ENCODE assay signal across 8 cellular contexts in the genomic region with DNA sequence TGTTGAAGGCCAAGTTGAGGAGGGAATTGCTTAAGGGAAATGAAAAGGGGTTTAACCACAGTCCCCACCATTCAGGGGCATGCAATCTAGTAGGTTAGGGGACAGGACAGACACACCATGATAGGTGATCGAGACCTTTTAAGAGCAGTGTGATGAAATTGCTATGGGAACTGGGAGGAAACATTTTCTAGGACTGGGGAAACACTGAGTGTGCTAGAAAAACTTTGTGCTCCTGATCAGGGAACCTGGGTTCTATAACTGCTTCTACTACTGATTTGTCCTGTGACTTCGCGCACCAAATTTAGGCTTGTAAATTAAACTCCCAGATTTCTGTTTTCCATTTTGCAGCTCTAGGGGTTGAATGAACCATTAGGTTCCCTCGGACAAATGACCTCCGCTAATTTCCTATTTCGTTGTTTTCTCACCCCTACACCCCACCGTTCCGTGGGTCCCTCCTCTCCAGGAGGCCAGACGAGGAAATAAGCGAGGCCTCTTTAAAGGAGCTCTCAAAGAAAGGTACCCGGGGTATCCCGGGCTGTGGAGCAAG. TPM values are rescaled to one million over a fixed set of nuclear protein-coding genes. Genes with fewer than 3 reads are reported as not detected.
A peak's percentile ranks its signal among the peaks of the same experiment; 100 is the strongest.
DNase-seq lines count a peak whose midpoint lies in the region; ATAC-seq and TF ChIP-seq lines count a peak whose summit lies in the region.

No MANE protein-coding gene starts in this region.

- H3K27me3 ChIP-seq in CD4-positive, alpha-beta memory T cell (ENCODE audit: insufficient read depth, low read length): no peaks in the 10 kb centered on the region
- no peaks in the 10 kb centered on the region for H3K27me3 ChIP-seq in HCT116 (ENCODE audit: insufficient read depth, low read length)
- H3K27me3 ChIP-seq in gastroesophageal sphincter: no peaks in the 10 kb centered on the region
- H3K27me3 ChIP-seq in skeletal muscle satellite cell (ENCODE audit: control insufficient read depth, insufficient read depth, low read length): no peaks in the 10 kb centered on the region

- peaks cover 19 to 40% (median 30%) of the 10 kb centered on the region in 4 donors for H3K4me1 Mint-ChIP-seq in CD4-positive, alpha-beta memory T cell
- H3K4me1 Mint-ChIP-seq in T-helper 2 cell treated with Interferon-gamma antibody and Interleukin-4, amounts not matched to agents 5 μg/mL and 100 μg/mL, for 36 hours (ENCODE audit: low read depth): peaks cover 18% of the 10 kb centered on the region

- peak overlapping the region; percentile 55 for H2AFZ ChIP-seq in HCT116 (ENCODE audit: low read depth, low read length, poor library complexity, severe bottlenecking)

- peak overlapping the region; percentile 95 to 99 (median 96) for H3K4me3 Mint-ChIP-seq in CD4-positive, alpha-beta memory T cell
- peak overlapping the region; percentile 95 for H3K4me3 Mint-ChIP-seq in T-helper 2 cell treated with Interferon-gamma antibody and Interleukin-4, amounts not matched to agents 5 μg/mL and 100 μg/mL, for 36 hours

- no peak for DNase-seq in CD4-positive, alpha-beta memory T cell
- DNase-seq in HCT116 (ENCODE audit: low read depth, low spot score): no peak
- DNase-seq in T-helper 2 cell treated with Interferon-gamma antibody and Interleukin-4, amounts not matched to agents 5 μg/mL and 100 μg/mL, for 36 hours (ENCODE audit: low spot score): no peak
- DNase-seq in stimulated activated CD8-positive, alpha-beta memory T cell treated with anti-CD3 and anti-CD28 coated beads, Interleukin-4, amount 100 ng/mL, for 48 hours: no peak
- DNase-seq in GM20000 (ENCODE audit: low spot score): no peak

- no peaks in the 10 kb centered on the region for H3K36me3 ChIP-seq in CD4-positive, alpha-beta memory T cell (ENCODE audit: insufficient read depth, low read length)
- H3K36me3 ChIP-seq in HCT116 (ENCODE audit: control insufficient read depth in 1 of 2, insufficient read depth in 2 of 2, low read length in 2 of 2): no peaks in the 10 kb centered on the region
- no peaks in the 10 kb centered on the region for H3K36me3 ChIP-seq in gastroesophageal sphincter
- no peaks in the 10 kb centered on the region for H3K36me3 ChIP-seq in skeletal muscle satellite cell (ENCODE audit: insufficient read depth, low read length)

- CTCF ChIA-PET in CD4-positive, alpha-beta memory T cell (lab: Charles Lee; ENCODE audit: partially characterized antibody): interaction anchor here (0.8 to 4.0 kb wide), 13 partner anchors 50 to 265 kb away, joined by 3 to 19 read pairs (median 5); no protein-coding TSS in a partner anchor
- CTCF ChIA-PET in HCT116 (lab: Charles Lee): interaction anchor here (1.8 kb wide), 1 partner anchor 265 kb away, joined by 5 read pairs; no protein-coding TSS in a partner anchor

- H3K9me3 Mint-ChIP-seq in CD4-positive, alpha-beta memory T cell: no peaks in the 10 kb centered on the region
- no peaks in the 10 kb centered on the region for H3K9me3 Mint-ChIP-seq in T-helper 2 cell treated with Interferon-gamma antibody and Interleukin-4, amounts not matched to agents 5 μg/mL and 100 μg/mL, for 36 hours

- TF ChIP-seq EP300 in gastroesophageal sphincter (IDR thresholded peaks at IDR 0.05): no peak

- intact Hi-C loops in CD4-positive, alpha-beta memory T cell (cut with micrococcal nuclease): loop anchor here (1.0 kb wide), 7 partner anchors 9 to 300 kb away; no protein-coding TSS in a partner anchor
- intact Hi-C loops in HCT116 (cut with micrococcal nuclease): no loop called here

- H4K20me1 ChIP-seq in HCT116 (ENCODE audit: insufficient read depth): no peaks in the 10 kb centered on the region

- peak overlapping the region; percentile 83 for H3K27ac ChIP-seq in CD4-positive, alpha-beta memory T cell (ENCODE audit: low read depth, low read length)
- peak overlapping the region; percentile 57; the same call in 1 of the 2 replicates for H3K27ac ChIP-seq in HCT116 (ENCODE audit: low read depth, low read length)
- H3K27ac ChIP-seq in gastroesophageal sphincter: peak overlapping the region; percentile 58 to 91 (median 83)

- H3K27me3 Mint-ChIP-seq in CD4-positive, alpha-beta memory T cell: peaks cover 0 to 1% of the 10 kb centered on the region in 2 donors
- no peaks in the 10 kb centered on the region for H3K27me3 Mint-ChIP-seq in T-helper 2 cell treated with Interferon-gamma antibody and Interleukin-4, amounts not matched to agents 5 μg/mL and 100 μg/mL, for 36 hours (ENCODE audit: low read depth)

- RAD21 ChIA-PET in HCT116 (lab: Charles Lee; ENCODE audit: low non-redundant PET in 1 of 2, low total read pairs in 2 of 2, uncharacterized antibody in 2 of 2, unreplicated experiment in 2 of 2): no interaction called here

- POLR2A ChIA-PET in CD4-positive, alpha-beta memory T cell (lab: Charles Lee; ENCODE audit: partially characterized antibody): interaction anchor here (0.9 to 3.7 kb wide), 18 partner anchors 10 to 300 kb away, joined by 3 to 58 read pairs (median 4); partner anchors contain the start of genes LBH and YPEL5
- POLR2A ChIA-PET in HCT116 (lab: Charles Lee): interaction anchor here (0.8 to 0.9 kb wide), 2 partner anchors 9 to 13 kb away, joined by 3 read pairs; no protein-coding TSS in a partner anchor

- TF ChIP-seq POLR2A in HCT116 (IDR thresholded peaks at IDR 0.05; ENCODE audit: borderline replicate concordance, extremely low read depth, insufficient read depth, insufficient read length): no peak
- no peak for TF ChIP-seq POLR2A in gastroesophageal sphincter (IDR thresholded peaks at IDR 0.05)

- TSS peak; percentile 95 for BruUV-seq in HCT116 (replicated peaks; lab: Mats Ljungman, UMichigan)

- TF ChIP-seq CTCF in HCT116 (IDR thresholded peaks at IDR 0.05 in 2 of 3, conservative IDR thresholded peaks at IDR 0.05 in 1 of 3; ENCODE audit: borderline replicate concordance in 1 of 3, insufficient read depth in 1 of 3, low read depth in 2 of 3, low read length in 2 of 3): no peak
- TF ChIP-seq CTCF in gastroesophageal sphincter (IDR thresholded peaks at IDR 0.05): no peak
- no peak for TF ChIP-seq CTCF in GM20000 (IDR thresholded peaks at IDR 0.05; ENCODE audit: extremely low read depth, missing control alignments)

- 3 to 8% methylated on average over 2 to 12 of the region's 12 CpGs for WGBS in gastroesophageal sphincter (ENCODE audit: low coverage in 1 of 2), 2 donors

- ATAC-seq in HCT116 (no peak; the same call in 1 of the 2 replicates), gastroesophageal sphincter (peak; percentile 21), HG03439 (IDR thresholded peaks at IDR 0.05; ENCODE audit: unreplicated experiment) (no peak)

- H3K27ac Mint-ChIP-seq in CD4-positive, alpha-beta memory T cell: peak overlapping the region; percentile 89 to 99 (median 98)
- H3K27ac Mint-ChIP-seq in T-helper 2 cell treated with Interferon-gamma antibody and Interleukin-4, amounts not matched to agents 5 μg/mL and 100 μg/mL, for 36 hours: peak overlapping the region; percentile 96

- H3K9ac ChIP-seq in HCT116 (ENCODE audit: low read length): peak overlapping the region; percentile 84
- peak overlapping the region; percentile 91 for H3K9ac ChIP-seq in skeletal muscle satellite cell (ENCODE audit: low read depth, low read length)

- TF ChIP-seq RAD21 in HCT116 (IDR thresholded peaks at IDR 0.05; ENCODE audit: low read depth): no peak

- no peaks in the 10 kb centered on the region for H3K9me3 ChIP-seq in CD4-positive, alpha-beta memory T cell (ENCODE audit: control insufficient read depth in 1 of 2, low read length in 2 of 2)
- H3K9me3 ChIP-seq in HCT116 (ENCODE audit: control insufficient read depth in 1 of 2, insufficient read depth in 1 of 2, low read depth in 1 of 2, low read length in 2 of 2) (no peaks in the 10 kb centered on the region), gastroesophageal sphincter (no peaks in the 10 kb centered on the region), skeletal muscle satellite cell (replicated peaks; ENCODE audit: low read length) (no peaks in the 10 kb centered on the region)

- peak overlapping the region; percentile 48 to 96 for H3K4me3 ChIP-seq in CD4-positive, alpha-beta memory T cell (ENCODE audit: low read length in 2 of 2)
- H3K4me3 ChIP-seq in HCT116 (replicated peaks in 1 of 2; ENCODE audit: low read depth in 1 of 2, low read length in 2 of 2) (peak overlapping the region; percentile 79 to 89), gastroesophageal sphincter (peak overlapping the region; percentile 85 to 95), skeletal muscle satellite cell (ENCODE audit: low read length) (peak overlapping the region; percentile 96)

- peaks cover 44% of the 10 kb centered on the region for H3K79me2 ChIP-seq in HCT116 (ENCODE audit: insufficient read depth, low read length)

- peaks cover 5 to 14% of the 10 kb centered on the region in 2 donors for H3K36me3 Mint-ChIP-seq in CD4-positive, alpha-beta memory T cell
- H3K36me3 Mint-ChIP-seq in T-helper 2 cell treated with Interferon-gamma antibody and Interleukin-4, amounts not matched to agents 5 μg/mL and 100 μg/mL, for 36 hours (ENCODE audit: low read depth): peaks cover 5% of the 10 kb centered on the region

- H3K9me2 ChIP-seq in HCT116 (ENCODE audit: insufficient read depth): no peaks in the 10 kb centered on the region

- peaks cover 27% of the 10 kb centered on the region for H3K4me1 ChIP-seq in CD4-positive, alpha-beta memory T cell (ENCODE audit: insufficient read depth, low read length)
- H3K4me1 ChIP-seq in HCT116 (ENCODE audit: control insufficient read depth in 1 of 2, insufficient read depth in 2 of 2, low read length in 2 of 2) (peaks cover 2 to 21% of the 10 kb centered on the region in 2 experiments; a peak in 3 of 4 replicates), gastroesophageal sphincter (peaks cover 0 to 37% (median 0%) of the 10 kb centered on the region in 3 donors), skeletal muscle satellite cell (ENCODE audit: control insufficient read depth, insufficient read depth, low read length) (peaks cover 16% of the 10 kb centered on the region)

- H3K4me2 ChIP-seq in HCT116 (ENCODE audit: low read length) (peak overlapping the region; percentile 86), skeletal muscle satellite cell (ENCODE audit: low read length) (peak overlapping the region; percentile 87)

TF ChIP-seq in HCT116, 20 proteins besides CTCF, POLR2A, EP300 and RAD21:
- no peak for TF ChIP-seq SIN3A (IDR thresholded peaks at IDR 0.05; ENCODE audit: low read depth)
- 0 out of 2 replicates have a peak, but pooled peaks have one; percentile 0 for TF ChIP-seq SRF (IDR thresholded peaks at IDR 0.05; ENCODE audit: low read depth)

RNA-seq across cellular contexts. Expression of gene LCLAT1, which starts 0.4 kb away (rescaled TPM):
- total RNA-seq in CD4-positive, alpha-beta memory T cell: 10 to 100 TPM; 11.5 to 14.1 TPM
- polyA plus RNA-seq in CD4-positive, alpha-beta memory T cell: 10 to 100 TPM in 1 of 2 donors, 1 to 10 TPM in 1; 6.1 to 24.9 TPM
- 36.2 TPM for total RNA-seq in HCT116 (2021; ENCODE audit: unreplicated experiment)
- 7.5 and 9.8 TPM in 2 replicates for polyA plus RNA-seq in HCT116 (2012)
- 10 to 100 TPM; 25.3 to 55.4 (median 43.1) TPM for total RNA-seq in gastroesophageal sphincter
- total RNA-seq in skeletal muscle satellite cell (2012; rRNA removed): 15.0 and 23.8 TPM in 2 replicates
